In genomic region chr14:97943619-97944018, GRCh38 we compare ENCODE assay signal across 15 cellular contexts.
"Had no signal": no experiment of that assay in that cellular context is flagged by ENCODE, and none has a peak within 500 bp of the region (broad histone marks: within the 10 kb centered on the region; RNA-seq: fewer than 3 reads in every experiment).

No MANE protein-coding gene starts in this region.

- H3K4me3 Mint-ChIP-seq: activated naive CD8-positive, alpha-beta T cell treated with anti-CD3 and anti-CD28 coated beads, Interleukin-2, amount 10 ng/mL, durations not matched to agents 7 days and 5 days; nephron progenitor cell; T-helper 17 cell; WTC11 had no signal

- H3K27ac Mint-ChIP-seq: activated naive CD8-positive, alpha-beta T cell treated with anti-CD3 and anti-CD28 coated beads, Interleukin-2, amount 10 ng/mL, durations not matched to agents 7 days and 5 days; nephron progenitor cell; T-helper 17 cell; WTC11 had no signal

- DNase-seq: activated CD8-positive, alpha-beta memory T cell treated with anti-CD3 and anti-CD28 coated beads for 24 hours; activated naive CD8-positive, alpha-beta T cell treated with anti-CD3 and anti-CD28 coated beads, Interleukin-2, amount 10 ng/mL, durations not matched to agents 7 days and 5 days; dorsolateral prefrontal cortex; hippocampal formation; kidney glomerular epithelial cell; nephron progenitor cell; psoas muscle; right lobe of liver; SHP77 treated with DMSO at 0.1 percent for 48 hours; spleen; T-helper 17 cell; thyroid gland; uterus had no signal

- H3K27me3 Mint-ChIP-seq: activated naive CD8-positive, alpha-beta T cell treated with anti-CD3 and anti-CD28 coated beads, Interleukin-2, amount 10 ng/mL, durations not matched to agents 7 days and 5 days; T-helper 17 cell had no signal

- H3K4me1 Mint-ChIP-seq: T-helper 17 cell had no signal

- H3K9me3 Mint-ChIP-seq: nephron progenitor cell had no signal

- H3K36me3 Mint-ChIP-seq: WTC11 had no signal

- ATAC-seq: esophagus mucosa, psoas muscle, right lobe of liver, T-helper 17 cell, WTC11 had no signal
